Comparison of ENCODE assay signal across 12 cellular contexts in the genomic region with DNA sequence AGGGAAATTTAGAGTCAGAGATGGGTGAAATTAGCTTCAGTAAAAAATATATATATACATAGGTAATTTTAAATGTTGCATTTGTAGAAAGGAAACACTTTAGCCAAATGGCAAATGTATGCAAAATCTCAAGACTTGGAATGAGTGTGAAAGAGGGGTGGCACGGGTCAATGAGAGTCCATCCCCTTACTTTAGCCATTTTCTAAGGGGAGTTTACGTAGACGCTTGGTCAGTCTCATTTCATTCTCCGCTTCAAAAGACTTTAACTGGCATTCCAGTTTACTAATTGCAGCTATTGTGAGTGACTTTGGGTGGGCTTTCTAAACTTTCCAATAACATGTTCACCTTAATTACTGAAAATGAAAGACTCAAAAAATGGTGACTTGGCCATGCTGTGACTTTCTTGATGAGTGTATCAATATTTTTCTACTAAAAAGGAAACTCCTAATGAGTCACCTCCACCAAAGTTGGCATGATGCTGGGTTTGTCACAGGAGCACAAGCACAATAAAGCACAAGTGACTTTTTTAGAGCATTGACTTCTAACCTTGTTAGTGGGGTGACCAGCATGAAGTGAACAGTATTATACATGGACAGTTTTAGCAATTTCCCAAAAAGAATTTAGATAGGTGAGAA.
DNase-seq lines count a peak whose midpoint lies in the region; ATAC-seq and TF ChIP-seq lines count a peak whose summit lies in the region.
"Had no signal": no experiment of that assay in that cellular context is flagged by ENCODE, and none has a peak within 500 bp of the region (broad histone marks: within the 10 kb centered on the region; RNA-seq: fewer than 3 reads in every experiment).

No MANE protein-coding gene starts in this region.

- POLR2A ChIA-PET in T-cell (lab: Charles Lee) = no interaction called here

- CTCF ChIA-PET in T-cell (lab: Charles Lee) = interaction anchor here (0.5 to 1.1 kb wide), 2 partner anchors 17 to 48 kb away, joined by 3 to 4 read pairs; no protein-coding TSS in a partner anchor

- peaks cover 34% of the 10 kb centered on the region for H3K4me1 Mint-ChIP-seq in activated T-cell treated with anti-CD3 and anti-CD28 coated beads, Interleukin-2, amount 50 U/mL, for 72 hours (ENCODE audit: low read depth)
- H3K4me1 Mint-ChIP-seq in T-cell = no peaks in the 10 kb centered on the region
- H3K4me1 Mint-ChIP-seq: CD14-positive monocyte had no signal

- H3K27ac Mint-ChIP-seq in activated T-cell treated with anti-CD3 and anti-CD28 coated beads, Interleukin-2, amount 50 U/mL, for 72 hours = peak overlapping the region; percentile 63
- H3K27ac Mint-ChIP-seq in T-cell = no peak overlapping the region
- H3K27ac Mint-ChIP-seq: CD14-positive monocyte had no signal

- ATAC-seq in GM18499 (IDR thresholded peaks at IDR 0.05; ENCODE audit: insufficient read depth, unreplicated experiment) = peak; percentile 86
- peak; percentile 81 for ATAC-seq in GM19035 (IDR thresholded peaks at IDR 0.05; ENCODE audit: unreplicated experiment)
- peak; percentile 89 for ATAC-seq in HG02884 (IDR thresholded peaks at IDR 0.05; ENCODE audit: unreplicated experiment)
- ATAC-seq in activated T-cell treated with anti-CD3 and anti-CD28 coated beads, Interleukin-2, amount 50 U/mL, for 72 hours (replicated peaks in 1 of 2) = peak; percentile 98
- ATAC-seq in T-cell (replicated peaks in 1 of 4) = no peak

- peaks cover 4 to 9% of the 10 kb centered on the region in 2 donors for H3K36me3 Mint-ChIP-seq in activated T-cell treated with anti-CD3 and anti-CD28 coated beads, Interleukin-2, amount 50 U/mL, for 72 hours (ENCODE audit: insufficient read depth in 2 of 2)
- no peaks in the 10 kb centered on the region for H3K36me3 Mint-ChIP-seq in T-cell
- H3K36me3 Mint-ChIP-seq: CD14-positive monocyte had no signal

- H3K27me3 Mint-ChIP-seq in activated T-cell treated with anti-CD3 and anti-CD28 coated beads, Interleukin-2, amount 50 U/mL, for 72 hours (ENCODE audit: low read depth) = peaks cover 20% of the 10 kb centered on the region
- H3K27me3 Mint-ChIP-seq in T-cell = no peaks in the 10 kb centered on the region

- DNase-seq in activated T-cell treated with anti-CD3 and anti-CD28 coated beads, Interleukin-2, amount 50 U/mL, for 72 hours = peak; percentile 53 to 61
- no peak for DNase-seq in ecto neural progenitor cell (ENCODE audit: low spot score)
- no peak for DNase-seq in erythroblast (lab: John Stamatoyannopoulos, UW)
- no peak for DNase-seq in T-cell
- DNase-seq in inferior parietal cortex (ENCODE audit: extremely low spot score) = no peak
- DNase-seq: adrenal gland, NCI-H1048, T-helper 9 cell had no signal

- peak overlapping the region; percentile 36 to 67 for H3K4me3 Mint-ChIP-seq in activated T-cell treated with anti-CD3 and anti-CD28 coated beads, Interleukin-2, amount 50 U/mL, for 72 hours
- no peak overlapping the region for H3K4me3 Mint-ChIP-seq in T-cell
- H3K4me3 Mint-ChIP-seq: CD14-positive monocyte had no signal

- H3K9me3 Mint-ChIP-seq in activated T-cell treated with anti-CD3 and anti-CD28 coated beads, Interleukin-2, amount 50 U/mL, for 72 hours = peaks cover 0 to 2% of the 10 kb centered on the region in 2 donors
- no peaks in the 10 kb centered on the region for H3K9me3 Mint-ChIP-seq in T-cell

- TF ChIP-seq POLR2A in erythroblast (IDR thresholded peaks at IDR 0.05; ENCODE audit: low read length) = no peak

Comparison
In these comparisons a context has a peak if more than half of its experiments do, and no peak if none do; other contexts are left out.
1. ATAC-seq: peak in GM18499 (single experiment), GM19035 (single experiment), HG02884 (single experiment) and activated T-cell treated with anti-CD3 and anti-CD28 coated beads, Interleukin-2, amount 50 U/mL, for 72 hours (2 of 2); none in T-cell (0 of 4).
2. DNase-seq: peak in activated T-cell treated with anti-CD3 and anti-CD28 coated beads, Interleukin-2, amount 50 U/mL, for 72 hours (2 of 2); none in ecto neural progenitor cell (single experiment), erythroblast (0 of 2), T-cell (0 of 34) and inferior parietal cortex (single experiment).
3. H3K4me3 Mint-ChIP-seq: peak in activated T-cell treated with anti-CD3 and anti-CD28 coated beads, Interleukin-2, amount 50 U/mL, for 72 hours (2 of 2); none in T-cell (0 of 3).